11 cellular contexts compared by ENCODE assay signal in the genomic region with DNA sequence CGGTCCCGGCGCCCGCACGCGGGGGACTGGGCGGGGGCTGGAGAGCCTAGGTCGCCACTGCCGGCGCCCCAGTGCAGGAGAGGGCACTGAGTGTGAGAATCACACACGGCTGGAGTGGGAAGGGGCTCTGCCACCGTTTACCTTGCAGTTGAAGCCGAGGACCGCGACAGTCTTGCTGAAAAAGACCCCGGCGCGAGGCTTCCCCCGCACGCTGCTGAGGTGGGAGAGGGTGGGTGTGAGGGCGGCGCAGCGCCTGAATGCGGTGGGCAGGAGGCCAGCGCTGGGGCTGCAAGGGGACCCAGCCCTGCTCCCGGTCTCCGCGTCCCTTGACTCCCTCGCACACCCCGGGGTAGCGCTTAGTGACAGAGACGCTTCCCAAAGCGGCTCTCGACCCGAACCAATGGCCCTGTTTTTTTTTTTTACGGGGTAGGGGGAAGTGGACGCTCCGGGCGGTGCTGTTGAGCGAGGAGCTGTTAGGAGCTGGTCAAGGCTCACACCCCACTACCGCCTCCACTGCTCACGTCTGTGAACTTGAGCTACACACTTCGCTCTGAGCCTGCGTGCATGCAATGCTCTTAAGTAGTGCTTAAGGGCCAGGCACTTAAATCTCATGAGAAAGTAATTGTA. TPM values are rescaled to one million over a fixed set of nuclear protein-coding genes. Genes with fewer than 3 reads are reported as not detected.
DNase-seq lines count a peak whose midpoint lies in the region; ATAC-seq and TF ChIP-seq lines count a peak whose summit lies in the region.
"Had no signal": no experiment of that assay in that cellular context is flagged by ENCODE, and none has a peak within 500 bp of the region (broad histone marks: within the 10 kb centered on the region; RNA-seq: fewer than 3 reads in every experiment).

No MANE protein-coding gene starts in this region.

- ATAC-seq in activated naive CD8-positive, alpha-beta T cell treated with anti-CD3 and anti-CD28 coated beads, Interleukin-2, amount 50 U/mL, for 24 hours = no peak
- no peak for ATAC-seq in central memory CD8-positive, alpha-beta T cell (replicated peaks; ENCODE audit: extremely low read depth, poor library complexity, severe bottlenecking)
- peak; percentile 93 for ATAC-seq in left lung
- ATAC-seq in HG02970 (IDR thresholded peaks at IDR 0.05; ENCODE audit: low FRiP score, unreplicated experiment) = no peak
- no peak for ATAC-seq in GM19023 (IDR thresholded peaks at IDR 0.05; ENCODE audit: unreplicated experiment)

- H3K27me3 Mint-ChIP-seq in activated naive CD8-positive, alpha-beta T cell = peaks cover 20% of the 10 kb centered on the region
- peaks cover 55% of the 10 kb centered on the region for H3K27me3 Mint-ChIP-seq in activated naive CD8-positive, alpha-beta T cell treated with anti-CD3 and anti-CD28 coated beads, Interleukin-2, amount 50 U/mL, for 24 hours
- H3K27me3 Mint-ChIP-seq in central memory CD8-positive, alpha-beta T cell = peaks cover 78% of the 10 kb centered on the region
- H3K27me3 Mint-ChIP-seq in type B pancreatic cell = peaks cover 83% of the 10 kb centered on the region

- no peak overlapping the region for H3K27ac Mint-ChIP-seq in activated naive CD8-positive, alpha-beta T cell
- H3K27ac Mint-ChIP-seq in activated naive CD8-positive, alpha-beta T cell treated with anti-CD3 and anti-CD28 coated beads, Interleukin-2, amount 50 U/mL, for 24 hours = no peak overlapping the region
- no peak overlapping the region for H3K27ac Mint-ChIP-seq in central memory CD8-positive, alpha-beta T cell (ENCODE audit: low read depth)
- no peak overlapping the region for H3K27ac Mint-ChIP-seq in type B pancreatic cell

- peak overlapping the region; percentile 32 for H3K4me3 Mint-ChIP-seq in activated naive CD8-positive, alpha-beta T cell
- no peak overlapping the region for H3K4me3 Mint-ChIP-seq in activated naive CD8-positive, alpha-beta T cell treated with anti-CD3 and anti-CD28 coated beads, Interleukin-2, amount 50 U/mL, for 24 hours
- H3K4me3 Mint-ChIP-seq in central memory CD8-positive, alpha-beta T cell = peak overlapping the region; percentile 31
- H3K4me3 Mint-ChIP-seq in type B pancreatic cell = peak overlapping the region; percentile 60

- no peak overlapping the region for H3K27ac ChIP-seq in left lung
- H3K27ac ChIP-seq: KMS-11 had no signal

- intact Hi-C loops in left lung (cut with DNase I) = no loop called here

- H3K36me3 Mint-ChIP-seq in activated naive CD8-positive, alpha-beta T cell = no peaks in the 10 kb centered on the region
- no peaks in the 10 kb centered on the region for H3K36me3 Mint-ChIP-seq in activated naive CD8-positive, alpha-beta T cell treated with anti-CD3 and anti-CD28 coated beads, Interleukin-2, amount 50 U/mL, for 24 hours (ENCODE audit: low read depth)
- no peaks in the 10 kb centered on the region for H3K36me3 Mint-ChIP-seq in central memory CD8-positive, alpha-beta T cell (ENCODE audit: insufficient read depth)
- H3K36me3 Mint-ChIP-seq in type B pancreatic cell = peaks cover 5% of the 10 kb centered on the region

- no peaks in the 10 kb centered on the region for H3K9me3 Mint-ChIP-seq in activated naive CD8-positive, alpha-beta T cell (ENCODE audit: low read depth)
- H3K9me3 Mint-ChIP-seq in activated naive CD8-positive, alpha-beta T cell treated with anti-CD3 and anti-CD28 coated beads, Interleukin-2, amount 50 U/mL, for 24 hours = no peaks in the 10 kb centered on the region
- H3K9me3 Mint-ChIP-seq in central memory CD8-positive, alpha-beta T cell = no peaks in the 10 kb centered on the region
- H3K9me3 Mint-ChIP-seq in type B pancreatic cell = no peaks in the 10 kb centered on the region

- DNase-seq in activated naive CD8-positive, alpha-beta T cell treated with anti-CD3 and anti-CD28 coated beads, Interleukin-2, amount 50 U/mL, for 24 hours = no peak
- no peak for DNase-seq in central memory CD8-positive, alpha-beta T cell (ENCODE audit: low spot score in 2 of 2)
- DNase-seq in left lung (peak in 1 of 2 donors; percentile 64), type B pancreatic cell (ENCODE audit: extremely low spot score, unreplicated experiment) (no peak), medulla oblongata (ENCODE audit: extremely low spot score) (no peak)
- DNase-seq: activated CD4-positive, alpha-beta T cell treated with anti-CD3 and anti-CD28 coated beads for 4 hours had no signal

- peak overlapping the region in 1 of 2 donors; percentile 13 for H3K4me3 ChIP-seq in left lung

- no peaks in the 10 kb centered on the region for H3K9me3 ChIP-seq in left lung

- no peaks in the 10 kb centered on the region for H3K36me3 ChIP-seq in left lung

- H3K27me3 ChIP-seq in left lung = peaks cover 36 to 76% of the 10 kb centered on the region in 2 donors

- peaks cover 3% of the 10 kb centered on the region for H3K4me1 Mint-ChIP-seq in activated naive CD8-positive, alpha-beta T cell (ENCODE audit: low read depth)
- peaks cover 5% of the 10 kb centered on the region for H3K4me1 Mint-ChIP-seq in activated naive CD8-positive, alpha-beta T cell treated with anti-CD3 and anti-CD28 coated beads, Interleukin-2, amount 50 U/mL, for 24 hours
- H3K4me1 Mint-ChIP-seq in central memory CD8-positive, alpha-beta T cell = no peaks in the 10 kb centered on the region
- H3K4me1 Mint-ChIP-seq in type B pancreatic cell (ENCODE audit: unreplicated experiment) = peaks cover 5% of the 10 kb centered on the region

- TF ChIP-seq CTCF in left lung (IDR thresholded peaks at IDR 0.05) = no peak
- TF ChIP-seq CTCF in type B pancreatic cell (conservative IDR thresholded peaks at IDR 0.05) = no peak

- H3K4me1 ChIP-seq in left lung = peaks cover 10 to 14% of the 10 kb centered on the region in 2 donors

RNA-seq across cellular contexts. Expression of a gene that starts 0.8 kb away (rescaled TPM):
- total RNA-seq in left lung (not detected), type B pancreatic cell (ENCODE audit: low replicate concordance) (not detected in 2 replicates)
- total RNA-seq: cerebellum had no signal

RNA-seq across cellular contexts. Expression of a gene that starts 10.9 kb away (rescaled TPM):
- total RNA-seq in left lung (10 to 100 TPM; 12.1 to 18.0 TPM), type B pancreatic cell (ENCODE audit: low replicate concordance) (19.1 and 30.3 TPM in 2 replicates)

RNA-seq across cellular contexts. Expression of a gene that starts 29.9 kb away (rescaled TPM):
- total RNA-seq in left lung (10 to 100 TPM; 23.1 to 23.3 TPM), type B pancreatic cell (ENCODE audit: low replicate concordance) (16.3 and 19.6 TPM in 2 replicates)

RNA-seq across cellular contexts. Expression of a gene that starts 30.9 kb away (rescaled TPM):
- total RNA-seq in left lung = 100 to 1,000 TPM; 177 to 226 TPM
- 256 and 300 TPM in 2 replicates for total RNA-seq in type B pancreatic cell (ENCODE audit: low replicate concordance)
